Comparison of ENCODE assay signal across 8 cellular contexts in the genomic region with DNA sequence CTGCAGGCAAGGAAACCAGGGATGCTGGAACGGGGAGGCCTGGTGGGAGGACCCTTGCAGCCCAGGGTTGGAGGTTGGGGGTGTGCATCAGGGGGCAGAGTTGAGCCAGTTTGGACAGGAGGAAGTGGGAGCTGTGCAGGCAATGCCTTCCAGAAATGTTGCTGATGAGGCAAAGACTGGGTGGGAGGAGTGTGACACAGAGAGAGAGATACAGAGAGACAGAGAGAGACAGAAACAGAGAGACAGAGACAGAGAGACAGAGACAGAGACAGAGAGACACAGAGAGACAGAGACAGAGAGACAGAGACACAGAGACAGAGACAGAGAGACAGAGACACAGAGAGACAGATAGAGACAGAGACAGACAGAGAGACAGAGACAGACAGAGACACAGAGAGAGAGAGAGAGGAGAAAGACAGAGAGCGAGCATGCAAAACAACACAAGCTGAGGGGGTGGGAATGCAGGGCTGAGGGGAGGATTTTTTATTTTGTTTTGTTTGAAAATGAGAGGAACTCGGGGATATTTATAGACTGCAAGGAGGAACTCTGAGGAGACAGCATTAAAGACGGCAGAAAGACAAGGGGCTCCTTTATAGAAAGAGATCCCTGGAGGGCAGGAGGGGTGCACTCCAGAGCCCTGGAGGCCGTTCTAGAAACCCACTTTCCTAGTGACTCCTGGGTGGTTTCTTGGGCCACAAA. TPM values are rescaled to one million over a fixed set of nuclear protein-coding genes. Genes with fewer than 3 reads are reported as not detected.
DNase-seq lines count a peak whose midpoint lies in the region; ATAC-seq, FAIRE-seq and TF ChIP-seq lines count a peak whose summit lies in the region.

No MANE protein-coding gene starts in this region.

- H3K4me2 ChIP-seq in A549 (no peak overlapping the region), H1 (ENCODE audit: insufficient read depth in 1 of 2, low read depth in 2 of 2, low read length in 2 of 2) (no peak overlapping the region)

- no peak overlapping the region for H3K4ac ChIP-seq in H1 (replicated peaks; ENCODE audit: insufficient read length, low read depth, low read length)

- H3K9ac ChIP-seq in H1 (replicated peaks in 1 of 4; ENCODE audit: extremely low read depth in 1 of 4, low read depth in 3 of 4, low read length in 3 of 4) = no peak overlapping the region

- H2BK5ac ChIP-seq in H1 (ENCODE audit: low read depth, low read length) = no peak overlapping the region

- DNase-seq in A549 (ENCODE audit: low read depth in 1 of 2, low spot score in 1 of 2) (peak; percentile 15 to 40), GM10266 (ENCODE audit: extremely low spot score) (peak; percentile 62), Peyer's patch (peak in 2 of 3 donors; percentile 57 to 69), H1 (ENCODE audit: low read depth in 1 of 2, low spot score in 2 of 2) (peak in 1 of 2 experiments; percentile 49), naive B cell (no peak), NCI-H2029 (lab: John Stamatoyannopoulos, UW) (no peak), amniotic stem cell (lab: John Stamatoyannopoulos, UW) (no peak)
- DNase-seq in activated CD4-positive, CD25-positive, alpha-beta regulatory T cell (lab: John Stamatoyannopoulos, UW) = no peak

- TF ChIP-seq EP300 in A549 (IDR thresholded peaks at IDR 0.05) (no peak), H1 (IDR thresholded peaks at IDR 0.05; ENCODE audit: borderline replicate concordance in 1 of 2, low read depth in 2 of 2, low read length in 2 of 2) (no peak)

- TF ChIP-seq POLR2A in A549 (IDR thresholded peaks at IDR 0.05; ENCODE audit: low read length) (no peak), Peyer's patch (IDR thresholded peaks at IDR 0.05) (no peak), H1 (IDR thresholded peaks at IDR 0.05; ENCODE audit: control extremely low read depth in 1 of 2, low read depth in 2 of 2, low read length in 2 of 2) (no peak)

- no peak overlapping the region for H2AK5ac ChIP-seq in H1 (ENCODE audit: low read depth, low read length)

- POLR2A ChIA-PET in A549 (lab: Yijun Ruan, JAX) (no interaction called here), H1 (lab: Charles Lee; ENCODE audit: partially characterized antibody) (no interaction called here)

- H4K8ac ChIP-seq in H1 (ENCODE audit: extremely low read depth, insufficient read depth, low read length) = no peak overlapping the region; the same call in 1 of the 2 replicates

- no peak overlapping the region for H2BK120ac ChIP-seq in H1 (replicated peaks; ENCODE audit: low read depth, low read length)

- H3K79me2 ChIP-seq in H1 (ENCODE audit: control insufficient read depth in 1 of 2, insufficient read depth in 2 of 2, low read length in 2 of 2) = peaks cover 0 to 27% of the 10 kb centered on the region in 2 experiments; a peak in 3 of 4 replicates

- TF ChIP-seq RAD21 in A549 (conservative IDR thresholded peaks at IDR 0.05 in 1 of 2, IDR thresholded peaks at IDR 0.05 in 1 of 2) (0 out of 5 replicates have a peak, but pooled peaks of 1 of the 2 experiments have one; percentile 24), H1 (IDR thresholded peaks at IDR 0.05 in 1 of 2, conservative IDR thresholded peaks at IDR 0.05 in 1 of 2; ENCODE audit: low read depth in 2 of 2, low read length in 2 of 2) (peak; percentile 15 to 47; a peak in 3 of 4 replicates)

- no peaks in the 10 kb centered on the region for H3K9me3 ChIP-seq in A549
- H3K9me3 ChIP-seq in Peyer's patch = no peaks in the 10 kb centered on the region
- H3K9me3 ChIP-seq in H1 (ENCODE audit: insufficient read depth in 2 of 2, low read depth in 1 of 2, low read length in 1 of 2) = no peaks in the 10 kb centered on the region; a peak in 1 of 4 replicates

- no peak overlapping the region for H3K18ac ChIP-seq in H1 (ENCODE audit: extremely low read depth, low read length)

- H3K23ac ChIP-seq in H1 (ENCODE audit: insufficient read length) = no peak overlapping the region

- FAIRE-seq in A549 (lab: Jason Lieb, UNC) (no peak), H1 (lab: Jason Lieb, UNC) (no peak)

- H4K91ac ChIP-seq in H1 (replicated peaks; ENCODE audit: insufficient read length, low read length) = no peak overlapping the region

- no peak overlapping the region for H2AFZ ChIP-seq in H1 (ENCODE audit: low read length)

- H4K5ac ChIP-seq in H1 (ENCODE audit: insufficient read length, low read depth, low read length) = no peak overlapping the region

- H2BK12ac ChIP-seq in H1 (ENCODE audit: low read depth, low read length) = no peak overlapping the region

- H3K4me3 ChIP-seq in A549 = no peak overlapping the region
- no peak overlapping the region for H3K4me3 ChIP-seq in Peyer's patch
- H3K4me3 ChIP-seq in H1 (ENCODE audit: extremely low read depth in 1 of 4, insufficient read depth in 2 of 4, low read depth in 3 of 4, low read length in 4 of 4) = no peak overlapping the region

- no peaks in the 10 kb centered on the region; the same call in 1 of the 2 replicates for H3K79me1 ChIP-seq in H1 (ENCODE audit: low read depth, low read length)

- H2BK15ac ChIP-seq in H1 (ENCODE audit: low read length) = no peak overlapping the region

- no peaks in the 10 kb centered on the region for H3K27me3 Mint-ChIP-seq in naive B cell

- H3K4me1 ChIP-seq in A549 (peaks cover 16% of the 10 kb centered on the region; the same call in 2 of the 3 replicates), Peyer's patch (peaks cover 0 to 55% (median 7%) of the 10 kb centered on the region in 4 donors), H1 (replicated peaks in 1 of 4; ENCODE audit: control insufficient read depth in 3 of 4, insufficient read depth in 4 of 4, low read length in 3 of 4) (peaks cover 0 to 2% (median 0%) of the 10 kb centered on the region in 4 experiments; a peak in 1 of 7 replicates)

- H3K4me3 Mint-ChIP-seq in naive B cell = peak overlapping the region in 4 of 8 donors; percentile 49 to 62 (median 51)

- TF ChIP-seq CTCF in A549 (IDR thresholded peaks at IDR 0.05) (no peak), GM10266 (IDR thresholded peaks at IDR 0.05; ENCODE audit: control insufficient read depth, insufficient read depth, low read depth, missing control alignments) (peak; percentile 46), Peyer's patch (IDR thresholded peaks at IDR 0.05) (peak in 1 of 6 experiments; percentile 12), H1 (IDR thresholded peaks at IDR 0.05; ENCODE audit: control extremely low read depth in 1 of 3, insufficient read depth in 1 of 3, low read depth in 1 of 3, low read length in 3 of 3) (no peak)

- no peak overlapping the region for H3K56ac ChIP-seq in H1 (replicated peaks; ENCODE audit: insufficient read length, low read depth, low read length)

- no peak overlapping the region for H3K27ac ChIP-seq in A549
- H3K27ac ChIP-seq in Peyer's patch = peak overlapping the region in 2 of 4 donors; percentile 1 to 25
- no peak overlapping the region for H3K27ac ChIP-seq in H1 (ENCODE audit: low read depth, low read length)

- H3K27ac Mint-ChIP-seq in naive B cell = peak overlapping the region; percentile 25 to 94 (median 84)

- 78% methylated on average over 5 of the region's 5 CpGs for WGBS in A549 (ENCODE audit: missing lambda C conversion rate)
- 92% methylated on average over 5 of the region's 5 CpGs; no CpG with 5 or more reads in 1 of the 2 experiments for WGBS in H1 (ENCODE audit: extremely low coverage in 1 of 2, insufficient coverage in 1 of 2, insufficient read length in 1 of 2, insufficient replicate concordance in 2 of 2, low coverage in 1 of 2, low lambda C conversion rate in 2 of 2, missing lambda C conversion rate in 1 of 2), 2 experiments

- no peak overlapping the region for H2BK20ac ChIP-seq in H1 (ENCODE audit: low read length)

- peaks cover 36 to 52% (median 46%) of the 10 kb centered on the region in 3 donors for H3K4me1 Mint-ChIP-seq in naive B cell

- H4K20me1 ChIP-seq in H1 (replicated peaks in 1 of 2; ENCODE audit: control insufficient read depth in 1 of 2, insufficient read depth in 2 of 2, low read length in 2 of 2) = peaks cover 0 to 2% of the 10 kb centered on the region in 2 experiments

- peaks cover 0 to 11% (median 0%) of the 10 kb centered on the region in 3 donors for H3K36me3 ChIP-seq in Peyer's patch
- H3K36me3 ChIP-seq in H1 (ENCODE audit: control insufficient read depth in 2 of 4, insufficient read depth in 4 of 4, low read length in 3 of 4) = peaks cover 0 to 2% (median 0%) of the 10 kb centered on the region in 4 experiments; a peak in 1 of 8 replicates

- H3K27me3 ChIP-seq in Peyer's patch = no peaks in the 10 kb centered on the region
- no peaks in the 10 kb centered on the region for H3K27me3 ChIP-seq in H1 (replicated peaks in 1 of 4; ENCODE audit: control insufficient read depth in 3 of 4, extremely low read depth in 1 of 4, insufficient read depth in 3 of 4, low read length in 3 of 4)

- H3K23me2 ChIP-seq in H1 (ENCODE audit: low read depth, low read length) = no peaks in the 10 kb centered on the region

- ATAC-seq in A549 (peak in 1 of 2 experiments; percentile 8; a peak in 1 of 6 replicates), naive B cell (ENCODE audit: low read depth in 2 of 2) (no peak)

- no peak overlapping the region for H3K14ac ChIP-seq in H1 (ENCODE audit: insufficient read length)

- peaks cover 0 to 6% of the 10 kb centered on the region in 2 donors for H3K36me3 Mint-ChIP-seq in naive B cell

- no peaks in the 10 kb centered on the region for H3K9me3 Mint-ChIP-seq in naive B cell

- CTCF ChIA-PET in A549 (lab: Yijun Ruan, JAX) (no interaction called here), H1 (lab: Charles Lee; ENCODE audit: partially characterized antibody) (interaction anchor here (0.6 to 2.5 kb wide), 4 partner anchors 14 to 692 kb away, joined by 3 to 7 read pairs (median 4); no protein-coding TSS in a partner anchor)

RNA-seq across cellular contexts. Expression of gene HAUS3, which starts 1.9 kb away (rescaled TPM):
- 5.7 and 10.6 TPM in 2 replicates for polyA plus RNA-seq in A549 (2011; rRNA removed)
- polyA plus RNA-seq in A549 (2012; cell fraction: cytosol; rRNA removed) = 3.6 and 4.8 TPM in 2 replicates
- 8.7 and 10.3 TPM in 2 replicates for polyA plus RNA-seq in A549 (2012; cell fraction: nucleus; rRNA removed)
- 7.5 to 7.7 TPM (median 7.7 TPM) in 3 replicates for polyA plus RNA-seq in A549 (2017; fragmentation: RNase III; extraction: RNeasy Plus Mini Kit Qiagen cat#74134 plus additional on column Dnase treatment)
- 2.1 and 2.7 TPM in 2 replicates for polyA minus RNA-seq in A549 (2011; rRNA and poly(A)+ RNA removed)
- total RNA-seq in Peyer's patch = 10 to 100 TPM in 1 of 4 donors, 1 to 10 TPM in 3; 8.6 to 11.6 (median 9.0) TPM
- total RNA-seq in H1 (2021; fragmentation: NEBNext Ultra II Directional; extraction: Animal tissue kit (Norgen Biotek cat#: 25700)) = 14.6 and 14.8 TPM in 2 replicates
- 3.2 and 5.1 TPM in 2 replicates for polyA plus RNA-seq in H1 (2011; rRNA removed)
- polyA plus RNA-seq in H1 (2011; cell fraction: cytosol; rRNA removed) = 6.5 TPM
- 3.7 TPM for polyA plus RNA-seq in H1 (2011; cell fraction: nucleus; rRNA removed)
- polyA plus RNA-seq in H1 (2012, experiment 1 of 2) = 4.4 to 10.4 TPM (median 5.5 TPM) in 4 replicates
- polyA plus RNA-seq in H1 (2012, experiment 2 of 2) = 1.2 TPM
- 10.3 TPM for polyA plus RNA-seq in H1 (2013, experiment 1 of 2)
- polyA plus RNA-seq in H1 (2013, experiment 2 of 2) = 10.4 TPM
- polyA minus RNA-seq in H1 (2011; rRNA and poly(A)+ RNA removed) = 1.6 and 2.3 TPM in 2 replicates
- polyA minus RNA-seq in H1 (2011; cell fraction: cytosol; rRNA and poly(A)+ RNA removed) = 4.0 TPM
- polyA minus RNA-seq in H1 (2011; cell fraction: nucleus; rRNA and poly(A)+ RNA removed) = 5.1 TPM
- 10 to 100 TPM; 13.3 to 29.1 (median 19.3) TPM for polyA plus RNA-seq in naive B cell (ENCODE audit: low read depth in 6 of 6)

RNA-seq across cellular contexts. Expression of gene POLN, which starts 1.9 kb away (rescaled TPM):
- polyA plus RNA-seq in A549 (2011; rRNA removed) (2.5 and 2.9 TPM in 2 replicates), A549 (2017; fragmentation: RNase III; extraction: RNeasy Plus Mini Kit Qiagen cat#74134 plus additional on column Dnase treatment) (2.4 to 2.6 TPM (median 2.4 TPM) in 3 replicates), H1 (2011; rRNA removed) (0.82 and 0.98 TPM in 2 replicates), naive B cell (ENCODE audit: low read depth in 6 of 6) (under 1 TPM in 4 of 6 donors, not detected in 2; 0.62 to 0.79 (median 0.71) TPM)
- 1.5 and 2.0 TPM in 2 replicates for polyA plus RNA-seq in A549 (2012; cell fraction: cytosol; rRNA removed)
- polyA plus RNA-seq in A549 (2012; cell fraction: nucleus; rRNA removed) = 7.3 and 7.9 TPM in 2 replicates
- 2.5 and 3.1 TPM in 2 replicates for polyA minus RNA-seq in A549 (2011; rRNA and poly(A)+ RNA removed)
- 1 to 10 TPM in 3 of 4 donors, under 1 TPM in 1; 0.70 to 6.6 (median 3.2) TPM for total RNA-seq in Peyer's patch
- total RNA-seq in H1 (2021; fragmentation: NEBNext Ultra II Directional; extraction: Animal tissue kit (Norgen Biotek cat#: 25700)) = 1.5 and 4.2 TPM in 2 replicates
- polyA plus RNA-seq in H1 (2011; cell fraction: cytosol; rRNA removed) = 1.3 TPM
- polyA plus RNA-seq in H1 (2011; cell fraction: nucleus; rRNA removed) = 1.5 TPM
- polyA plus RNA-seq in H1 (2012, experiment 1 of 2) = 0.94 to 1.2 TPM (median 1.1 TPM) in 4 replicates
- 0.05 TPM for polyA plus RNA-seq in H1 (2012, experiment 2 of 2)
- polyA plus RNA-seq in H1 (2013, experiment 1 of 2) = 1.8 TPM
- polyA plus RNA-seq in H1 (2013, experiment 2 of 2) = 2.3 TPM
- 1.3 and 2.1 TPM in 2 replicates for polyA minus RNA-seq in H1 (2011; rRNA and poly(A)+ RNA removed)
- not detected for polyA minus RNA-seq in H1 (2011; cell fraction: cytosol; rRNA and poly(A)+ RNA removed)
- polyA minus RNA-seq in H1 (2011; cell fraction: nucleus; rRNA and poly(A)+ RNA removed) = 4.2 TPM

RNA-seq across cellular contexts. Expression of gene MXD4, which starts 18.1 kb away (rescaled TPM):
- polyA plus RNA-seq in A549 (2011; rRNA removed) (10.8 and 12.6 TPM in 2 replicates), A549 (2017; fragmentation: RNase III; extraction: RNeasy Plus Mini Kit Qiagen cat#74134 plus additional on column Dnase treatment) (15.2 to 20.3 TPM (median 18.5 TPM) in 3 replicates), H1 (2011; rRNA removed) (18.0 and 24.1 TPM in 2 replicates), naive B cell (ENCODE audit: low read depth in 6 of 6) (10 to 100 TPM; 29.4 to 46.2 (median 40.6) TPM)
- polyA plus RNA-seq in A549 (2012; cell fraction: cytosol; rRNA removed) = 12.1 and 18.1 TPM in 2 replicates
- 24.4 and 28.3 TPM in 2 replicates for polyA plus RNA-seq in A549 (2012; cell fraction: nucleus; rRNA removed)
- 15.7 and 18.5 TPM in 2 replicates for polyA minus RNA-seq in A549 (2011; rRNA and poly(A)+ RNA removed)
- 10 to 100 TPM; 28.9 to 52.5 (median 44.0) TPM for total RNA-seq in Peyer's patch
- total RNA-seq in H1 (2021; fragmentation: NEBNext Ultra II Directional; extraction: Animal tissue kit (Norgen Biotek cat#: 25700)) = 20.8 and 24.6 TPM in 2 replicates
- 17.9 TPM for polyA plus RNA-seq in H1 (2011; cell fraction: cytosol; rRNA removed)
- 40.1 TPM for polyA plus RNA-seq in H1 (2011; cell fraction: nucleus; rRNA removed)
- polyA plus RNA-seq in H1 (2012, experiment 1 of 2) = 14.9 to 16.5 TPM (median 15.7 TPM) in 4 replicates
- polyA plus RNA-seq in H1 (2012, experiment 2 of 2) = 16.5 TPM
- 13.4 TPM for polyA plus RNA-seq in H1 (2013, experiment 1 of 2)
- 14.2 TPM for polyA plus RNA-seq in H1 (2013, experiment 2 of 2)
- polyA minus RNA-seq in H1 (2011; rRNA and poly(A)+ RNA removed) = 12.7 and 13.1 TPM in 2 replicates
- 13.5 TPM for polyA minus RNA-seq in H1 (2011; cell fraction: cytosol; rRNA and poly(A)+ RNA removed)
- 15.7 TPM for polyA minus RNA-seq in H1 (2011; cell fraction: nucleus; rRNA and poly(A)+ RNA removed)

Comparison
In these comparisons a context has a peak if more than half of its experiments do, and no peak if none do; other contexts are left out.
1. DNase-seq: peak in A549 (2 of 2), GM10266 (single experiment) and Peyer's patch (2 of 3); none in naive B cell (single experiment), NCI-H2029 (single experiment), activated CD4-positive, CD25-positive, alpha-beta regulatory T cell (0 of 4) and amniotic stem cell (single experiment).
2. Of the 18 proteins assayed by ChIP-seq in both H1 and A549: peak only in H1: none; only in A549: MAFK; in both: none; in neither: 16; mixed calls (peak in some experiments, not most) for 1.